ENCODE assay signal across 11 cellular contexts in genomic region chr3:38487323-38487722, GRCh38. TPM values are rescaled to one million over a fixed set of nuclear protein-coding genes. Genes with fewer than 3 reads are reported as not detected.
A peak's percentile ranks its signal among the peaks of the same experiment; 100 is the strongest.
DNase-seq lines count a peak whose midpoint lies in the region; ATAC-seq lines count a peak whose summit lies in the region.
"Had no signal": no experiment of that assay in that cellular context is flagged by ENCODE, and none has a peak within 500 bp of the region (broad histone marks: within the 10 kb centered on the region; RNA-seq: fewer than 3 reads in every experiment).

No MANE protein-coding gene starts in this region.

- DNase-seq in activated naive CD8-positive, alpha-beta T cell treated with anti-CD3 and anti-CD28 coated beads, Interleukin-2, amount 10 ng/mL, durations not matched to agents 7 days and 5 days, result no peak
- no peak for DNase-seq in activated naive CD8-positive, alpha-beta T cell treated with anti-CD3 and anti-CD28 coated beads for 36 hours
- no peak for DNase-seq in UCSD-AML1 (lab: John Stamatoyannopoulos, UW; ENCODE audit: unreplicated experiment)
- DNase-seq in mesenchymal stem cell, result no peak
- DNase-seq: activated CD4-positive, alpha-beta T cell treated with anti-CD3 and anti-CD28 coated beads, Interleukin-2, amount 10 ng/mL, durations not matched to agents 7 days and 5 days; activated naive CD8-positive, alpha-beta T cell treated with anti-CD3 and anti-CD28 coated beads, Interleukin-2, amount 50 U/mL, for 24 hours; NCI-H1105 treated with DMSO at 0.1 percent for 48 hours had no signal

- H3K36me3 Mint-ChIP-seq in activated naive CD8-positive, alpha-beta T cell treated with anti-CD3 and anti-CD28 coated beads, Interleukin-2, amount 10 ng/mL, durations not matched to agents 7 days and 5 days, result no peaks in the 10 kb centered on the region
- H3K36me3 Mint-ChIP-seq in activated naive CD8-positive, alpha-beta T cell treated with anti-CD3 and anti-CD28 coated beads for 36 hours, result no peaks in the 10 kb centered on the region

- H4K91ac ChIP-seq in mesenchymal stem cell (ENCODE audit: low read length), result no peak overlapping the region

- no peak overlapping the region for H3K9ac ChIP-seq in mesenchymal stem cell (ENCODE audit: low read length)

- no peaks in the 10 kb centered on the region for H3K27me3 ChIP-seq in mesenchymal stem cell (ENCODE audit: control insufficient read depth in 1 of 2, insufficient read depth in 1 of 2, low read length in 2 of 2)

- H3K4me1 ChIP-seq in mesenchymal stem cell (ENCODE audit: control insufficient read depth, insufficient read depth, low read depth, low read length), result no peaks in the 10 kb centered on the region

- H2BK12ac ChIP-seq in mesenchymal stem cell (ENCODE audit: low read length in 2 of 2), result no peak overlapping the region

- H2AFZ ChIP-seq in mesenchymal stem cell (ENCODE audit: low read depth, low read length), result no peak overlapping the region

- no peak overlapping the region for H2AK5ac ChIP-seq in mesenchymal stem cell (ENCODE audit: low read length, severe bottlenecking)

- 92% methylated on average over 3 of the region's 3 CpGs for WGBS in mesenchymal stem cell

- no peak overlapping the region for H3K4me2 ChIP-seq in mesenchymal stem cell (ENCODE audit: low read length, poor library complexity, severe bottlenecking)

- no peak overlapping the region for H3K18ac ChIP-seq in mesenchymal stem cell (ENCODE audit: low read depth in 1 of 2, low read length in 2 of 2)

- H3K4ac ChIP-seq in mesenchymal stem cell (ENCODE audit: low read depth in 1 of 2, low read length in 2 of 2), result no peak overlapping the region

- H2BK15ac ChIP-seq in mesenchymal stem cell (ENCODE audit: low read depth, poor library complexity, severe bottlenecking), result no peak overlapping the region

- H4K8ac ChIP-seq in mesenchymal stem cell (ENCODE audit: low read length), result no peak overlapping the region

- H3K36me3 ChIP-seq in mesenchymal stem cell (ENCODE audit: control insufficient read depth in 1 of 2, insufficient read depth in 2 of 2, low read depth in 1 of 2, low read length in 2 of 2), result peaks cover 9 to 23% of the 10 kb centered on the region in 2 experiments

- peak; percentile 30 for ATAC-seq in activated naive CD8-positive, alpha-beta T cell treated with anti-CD3 and anti-CD28 coated beads, Interleukin-2, amount 10 ng/mL, durations not matched to agents 7 days and 5 days (ENCODE audit: low read depth)
- ATAC-seq in HG02571 (IDR thresholded peaks at IDR 0.05; ENCODE audit: unreplicated experiment) (peak; percentile 82), HG03342 (IDR thresholded peaks at IDR 0.05; ENCODE audit: unreplicated experiment) (peak; percentile 92), esophagus mucosa (no peak)
- no peak for ATAC-seq in activated CD4-positive, CD25-positive, alpha-beta regulatory T cell treated with anti-CD3 and anti-CD28 coated beads, Interleukin-2, amount 50 U/mL, for 24 hours
- ATAC-seq: activated naive CD8-positive, alpha-beta T cell treated with anti-CD3 and anti-CD28 coated beads, Interleukin-2, amount 50 U/mL, for 24 hours had no signal

- no peaks in the 10 kb centered on the region for H3K9me3 Mint-ChIP-seq in activated naive CD8-positive, alpha-beta T cell treated with anti-CD3 and anti-CD28 coated beads, Interleukin-2, amount 10 ng/mL, durations not matched to agents 7 days and 5 days
- no peaks in the 10 kb centered on the region for H3K9me3 Mint-ChIP-seq in activated naive CD8-positive, alpha-beta T cell treated with anti-CD3 and anti-CD28 coated beads for 36 hours
- H3K9me3 Mint-ChIP-seq: activated CD4-positive, alpha-beta T cell treated with anti-CD3 and anti-CD28 coated beads, Interleukin-2, amount 10 ng/mL, durations not matched to agents 7 days and 5 days; activated naive CD8-positive, alpha-beta T cell treated with anti-CD3 and anti-CD28 coated beads, Interleukin-2, amount 50 U/mL, for 24 hours had no signal

- no peak overlapping the region for H3K23ac ChIP-seq in mesenchymal stem cell (ENCODE audit: low read length in 2 of 2)

- POLR2A ChIA-PET in activated naive CD8-positive, alpha-beta T cell treated with anti-CD3 and anti-CD28 coated beads, Interleukin-2, amount 10 ng/mL, durations not matched to agents 7 days and 5 days (lab: Charles Lee), result no interaction called here

- no peak overlapping the region for H3K27ac Mint-ChIP-seq in activated naive CD8-positive, alpha-beta T cell treated with anti-CD3 and anti-CD28 coated beads, Interleukin-2, amount 10 ng/mL, durations not matched to agents 7 days and 5 days
- H3K27ac Mint-ChIP-seq in activated naive CD8-positive, alpha-beta T cell treated with anti-CD3 and anti-CD28 coated beads for 36 hours, result no peak overlapping the region
- H3K27ac Mint-ChIP-seq: activated CD4-positive, alpha-beta T cell treated with anti-CD3 and anti-CD28 coated beads, Interleukin-2, amount 10 ng/mL, durations not matched to agents 7 days and 5 days; activated naive CD8-positive, alpha-beta T cell treated with anti-CD3 and anti-CD28 coated beads, Interleukin-2, amount 50 U/mL, for 24 hours had no signal

- H3K9me3 ChIP-seq in mesenchymal stem cell (ENCODE audit: control insufficient read depth, low read length), result no peaks in the 10 kb centered on the region

- H2BK5ac ChIP-seq in mesenchymal stem cell (ENCODE audit: low read depth, low read length, poor library complexity, severe bottlenecking), result no peak overlapping the region

- no peak overlapping the region for H2BK120ac ChIP-seq in mesenchymal stem cell (ENCODE audit: low read depth, low read length)

- H3K79me1 ChIP-seq in mesenchymal stem cell (replicated peaks; ENCODE audit: low read length, poor library complexity, severe bottlenecking), result peaks cover 4% of the 10 kb centered on the region

- H3K4me1 Mint-ChIP-seq in activated naive CD8-positive, alpha-beta T cell treated with anti-CD3 and anti-CD28 coated beads, Interleukin-2, amount 10 ng/mL, durations not matched to agents 7 days and 5 days, result peaks cover 2% of the 10 kb centered on the region
- H3K4me1 Mint-ChIP-seq in activated naive CD8-positive, alpha-beta T cell treated with anti-CD3 and anti-CD28 coated beads for 36 hours, result no peaks in the 10 kb centered on the region
- H3K4me1 Mint-ChIP-seq: activated CD4-positive, alpha-beta T cell treated with anti-CD3 and anti-CD28 coated beads, Interleukin-2, amount 10 ng/mL, durations not matched to agents 7 days and 5 days; activated naive CD8-positive, alpha-beta T cell treated with anti-CD3 and anti-CD28 coated beads, Interleukin-2, amount 50 U/mL, for 24 hours had no signal

- H3K4me3 Mint-ChIP-seq in activated naive CD8-positive, alpha-beta T cell treated with anti-CD3 and anti-CD28 coated beads, Interleukin-2, amount 10 ng/mL, durations not matched to agents 7 days and 5 days, result no peak overlapping the region
- no peak overlapping the region for H3K4me3 Mint-ChIP-seq in activated naive CD8-positive, alpha-beta T cell treated with anti-CD3 and anti-CD28 coated beads for 36 hours
- H3K4me3 Mint-ChIP-seq: activated CD4-positive, alpha-beta T cell treated with anti-CD3 and anti-CD28 coated beads, Interleukin-2, amount 10 ng/mL, durations not matched to agents 7 days and 5 days; activated naive CD8-positive, alpha-beta T cell treated with anti-CD3 and anti-CD28 coated beads, Interleukin-2, amount 50 U/mL, for 24 hours had no signal

- H3K27ac ChIP-seq in mesenchymal stem cell (ENCODE audit: low read length, poor library complexity, severe bottlenecking), result no peak overlapping the region

- H3K14ac ChIP-seq in mesenchymal stem cell (ENCODE audit: low read length in 2 of 2), result no peak overlapping the region

- H3K27me3 Mint-ChIP-seq in activated naive CD8-positive, alpha-beta T cell treated with anti-CD3 and anti-CD28 coated beads, Interleukin-2, amount 10 ng/mL, durations not matched to agents 7 days and 5 days, result no peaks in the 10 kb centered on the region
- no peaks in the 10 kb centered on the region for H3K27me3 Mint-ChIP-seq in activated naive CD8-positive, alpha-beta T cell treated with anti-CD3 and anti-CD28 coated beads for 36 hours
- H3K27me3 Mint-ChIP-seq: activated CD4-positive, alpha-beta T cell treated with anti-CD3 and anti-CD28 coated beads, Interleukin-2, amount 10 ng/mL, durations not matched to agents 7 days and 5 days; activated naive CD8-positive, alpha-beta T cell treated with anti-CD3 and anti-CD28 coated beads, Interleukin-2, amount 50 U/mL, for 24 hours had no signal

- H3K4me3 ChIP-seq in mesenchymal stem cell (ENCODE audit: insufficient read depth in 1 of 2, low read depth in 1 of 2, low read length in 2 of 2), result no peak overlapping the region

RNA-seq across cellular contexts. Expression of gene EXOG, which starts 8.8 kb away (rescaled TPM):
- total RNA-seq in activated naive CD8-positive, alpha-beta T cell treated with anti-CD3 and anti-CD28 coated beads, Interleukin-2, amount 10 ng/mL, durations not matched to agents 7 days and 5 days, result 10 to 100 TPM; 21.9 to 22.8 TPM
- 10 to 100 TPM; 16.8 to 21.7 TPM for total RNA-seq in activated naive CD8-positive, alpha-beta T cell treated with anti-CD3 and anti-CD28 coated beads for 36 hours
- 8.5 TPM for polyA plus RNA-seq in mesenchymal stem cell (2013, experiment 1 of 2)
- polyA plus RNA-seq in mesenchymal stem cell (2013, experiment 2 of 2), result 7.9 TPM
- total RNA-seq in esophagus mucosa, result 3.5 TPM

RNA-seq across cellular contexts. Expression of gene ACVR2B, which starts 33.6 kb away (rescaled TPM):
- 1 to 10 TPM; 7.6 to 8.0 TPM for total RNA-seq in activated naive CD8-positive, alpha-beta T cell treated with anti-CD3 and anti-CD28 coated beads, Interleukin-2, amount 10 ng/mL, durations not matched to agents 7 days and 5 days
- total RNA-seq in activated naive CD8-positive, alpha-beta T cell treated with anti-CD3 and anti-CD28 coated beads for 36 hours, result 1 to 10 TPM; 4.3 to 5.1 TPM
- polyA plus RNA-seq in mesenchymal stem cell (2013, experiment 1 of 2), result 1.2 TPM
- polyA plus RNA-seq in mesenchymal stem cell (2013, experiment 2 of 2), result 1.1 TPM
- 1.5 TPM for total RNA-seq in esophagus mucosa

Comparison
In these comparisons a context has a peak if more than half of its experiments do, and no peak if none do; other contexts are left out.
1. ATAC-seq: peak in activated naive CD8-positive, alpha-beta T cell treated with anti-CD3 and anti-CD28 coated beads, Interleukin-2, amount 10 ng/mL, durations not matched to agents 7 days and 5 days (single experiment), HG02571 (single experiment) and HG03342 (single experiment); none in activated CD4-positive, CD25-positive, alpha-beta regulatory T cell treated with anti-CD3 and anti-CD28 coated beads, Interleukin-2, amount 50 U/mL, for 24 hours (0 of 2) and esophagus mucosa (single experiment).